In genomic region chr13:97967948-97968347, GRCh38 we compare ENCODE assay signal across 26 cellular contexts. TPM values are rescaled to one million over a fixed set of nuclear protein-coding genes. Genes with fewer than 3 reads are reported as not detected.
DNase-seq lines count a peak whose midpoint lies in the region; ATAC-seq and TF ChIP-seq lines count a peak whose summit lies in the region.
"Had no signal": no experiment of that assay in that cellular context is flagged by ENCODE, and none has a peak within 500 bp of the region (broad histone marks: within the 10 kb centered on the region; RNA-seq: fewer than 3 reads in every experiment).

No MANE protein-coding gene starts in this region.

- H3K9me3 Mint-ChIP-seq in nephron: no peaks in the 10 kb centered on the region
- no peaks in the 10 kb centered on the region for H3K9me3 Mint-ChIP-seq in effector memory CD8-positive, alpha-beta T cell
- H3K9me3 Mint-ChIP-seq: activated CD8-positive, alpha-beta T cell treated with anti-CD3 and anti-CD28 coated beads for 36 hours; activated naive CD8-positive, alpha-beta T cell treated with anti-CD3 and anti-CD28 coated beads, Interleukin-2, amount 10 ng/mL, durations not matched to agents 7 days and 5 days; IgD-negative memory B cell had no signal

- no peak overlapping the region for H3K27ac ChIP-seq in right cardiac atrium (ENCODE audit: low read length)
- H3K27ac ChIP-seq: heart left ventricle, lower lobe of right lung, thoracic aorta had no signal

- H3K4me1 ChIP-seq in right cardiac atrium (ENCODE audit: control insufficient read depth, insufficient read depth, low read length): no peaks in the 10 kb centered on the region
- H3K4me1 ChIP-seq: HAP-1, heart left ventricle, lower lobe of right lung had no signal

- ATAC-seq in right cardiac atrium (no peak), Right ventricle myocardium superior (ENCODE audit: poor library complexity) (no peak)
- ATAC-seq in effector memory CD8-positive, alpha-beta T cell (replicated peaks): no peak
- ATAC-seq: activated CD8-positive, alpha-beta T cell treated with anti-CD3 and anti-CD28 coated beads for 36 hours; heart left ventricle; lower lobe of right lung; mucosa of descending colon; sciatic nerve had no signal

- H3K4me3 Mint-ChIP-seq in nephron: no peak overlapping the region
- no peak overlapping the region for H3K4me3 Mint-ChIP-seq in effector memory CD8-positive, alpha-beta T cell
- H3K4me3 Mint-ChIP-seq: activated CD8-positive, alpha-beta T cell treated with anti-CD3 and anti-CD28 coated beads for 36 hours; activated naive CD8-positive, alpha-beta T cell treated with anti-CD3 and anti-CD28 coated beads, Interleukin-2, amount 10 ng/mL, durations not matched to agents 7 days and 5 days; IgD-negative memory B cell had no signal

- peak in 2 of 3 donors; percentile 30 to 56 for DNase-seq in right cardiac atrium
- DNase-seq in Right ventricle myocardium superior: no peak
- peak; percentile 45 for DNase-seq in choroid plexus epithelial cell (ENCODE audit: low read depth)
- DNase-seq in Kasumi-1 (lab: John Stamatoyannopoulos, UW): no peak
- DNase-seq in GM03348 (ENCODE audit: low spot score): no peak
- DNase-seq in effector memory CD8-positive, alpha-beta T cell: no peak
- DNase-seq: activated CD4-positive, CD25-positive, alpha-beta regulatory T cell treated with anti-CD3 and anti-CD28 coated beads, Interleukin-2, amount 50 U/mL, for 72 hours; activated CD8-positive, alpha-beta T cell treated with anti-CD3 and anti-CD28 coated beads for 36 hours; activated naive CD8-positive, alpha-beta T cell treated with anti-CD3 and anti-CD28 coated beads, Interleukin-2, amount 10 ng/mL, durations not matched to agents 7 days and 5 days; cerebellar nuclear complex; foreskin fibroblast; kidney; lower lobe of right lung; mucosa of descending colon; NCI-H1105; NCI-H2029; NCI-H446; NCI-H82; stimulated activated CD4-positive, alpha-beta T cell treated with anti-CD3 and anti-CD28 coated beads, Interleukin-15, amount 100 ng/mL, for 24 hours; stimulated activated naive CD4-positive, alpha-beta T cell treated with Interleukin-2 at 50 U/mL for 16 hours had no signal

- H3K4me3 ChIP-seq in right cardiac atrium (ENCODE audit: low read length) (no peak overlapping the region), choroid plexus epithelial cell (ENCODE audit: low read depth, low read length) (no peak overlapping the region)
- H3K4me3 ChIP-seq: HAP-1, heart left ventricle, lower lobe of right lung, mucosa of descending colon, thoracic aorta had no signal

- H3K36me3 Mint-ChIP-seq in nephron (ENCODE audit: low read depth): no peaks in the 10 kb centered on the region
- no peaks in the 10 kb centered on the region for H3K36me3 Mint-ChIP-seq in effector memory CD8-positive, alpha-beta T cell (ENCODE audit: insufficient read depth)
- H3K36me3 Mint-ChIP-seq: activated naive CD8-positive, alpha-beta T cell treated with anti-CD3 and anti-CD28 coated beads, Interleukin-2, amount 10 ng/mL, durations not matched to agents 7 days and 5 days; IgD-negative memory B cell had no signal

- H3K27me3 Mint-ChIP-seq in nephron (ENCODE audit: low read depth): no peaks in the 10 kb centered on the region
- H3K27me3 Mint-ChIP-seq in effector memory CD8-positive, alpha-beta T cell: peaks cover 33 to 36% of the 10 kb centered on the region in 2 donors

- H3K27ac Mint-ChIP-seq in nephron: peak overlapping the region in 2 of 3 experiments; percentile 26 to 68
- H3K27ac Mint-ChIP-seq in effector memory CD8-positive, alpha-beta T cell: no peak overlapping the region
- H3K27ac Mint-ChIP-seq: activated CD8-positive, alpha-beta T cell treated with anti-CD3 and anti-CD28 coated beads for 36 hours; activated naive CD8-positive, alpha-beta T cell treated with anti-CD3 and anti-CD28 coated beads, Interleukin-2, amount 10 ng/mL, durations not matched to agents 7 days and 5 days had no signal

- 39% methylated on average over 3 of the region's 3 CpGs for WGBS in right cardiac atrium

- intact Hi-C loops in right cardiac atrium (cut with DNase I) (no loop called here), Right ventricle myocardium superior (cut with DNase I) (no loop called here)

- TF ChIP-seq CTCF in choroid plexus epithelial cell (conservative IDR thresholded peaks at IDR 0.05; ENCODE audit: low read depth, low read length): no peak
- no peak for TF ChIP-seq CTCF in nephron (IDR thresholded peaks at IDR 0.05; ENCODE audit: unreplicated experiment in 3 of 3)

- H3K9me3 ChIP-seq in right cardiac atrium (ENCODE audit: control insufficient read depth, low read length): no peaks in the 10 kb centered on the region
- H3K9me3 ChIP-seq: HAP-1, heart left ventricle, lower lobe of right lung, mucosa of descending colon, thoracic aorta had no signal

- no peaks in the 10 kb centered on the region for H3K27me3 ChIP-seq in right cardiac atrium (ENCODE audit: control insufficient read depth, insufficient read depth)
- H3K27me3 ChIP-seq: heart left ventricle had no signal

- H3K4me1 Mint-ChIP-seq in nephron: peaks cover 7% of the 10 kb centered on the region
- no peaks in the 10 kb centered on the region for H3K4me1 Mint-ChIP-seq in effector memory CD8-positive, alpha-beta T cell (ENCODE audit: low read depth in 2 of 2)
- H3K4me1 Mint-ChIP-seq: activated naive CD8-positive, alpha-beta T cell treated with anti-CD3 and anti-CD28 coated beads, Interleukin-2, amount 10 ng/mL, durations not matched to agents 7 days and 5 days; IgD-negative memory B cell had no signal

RNA-seq across cellular contexts. Expression of gene IPO5, which starts 14.5 kb away (rescaled TPM):
- total RNA-seq in right cardiac atrium (100 to 1,000 TPM in 1 of 4 donors, 10 to 100 TPM in 3; 95.4 to 103 (median 98.3) TPM), Right ventricle myocardium superior (86.5 TPM)
- polyA plus RNA-seq in right cardiac atrium: 25.8 TPM

Comparison
In these comparisons a context has a peak if more than half of its experiments do, and no peak if none do; other contexts are left out.
1. DNase-seq: peak in right cardiac atrium (2 of 3) and choroid plexus epithelial cell (single experiment); none in Right ventricle myocardium superior (single experiment), Kasumi-1 (0 of 2), GM03348 (single experiment) and effector memory CD8-positive, alpha-beta T cell (0 of 3).
2. H3K27ac Mint-ChIP-seq: peak in nephron (2 of 3); none in effector memory CD8-positive, alpha-beta T cell (0 of 2).